In genomic region chr15:56244811-56245576, GRCh38 we compare ENCODE assay signal across 8 cellular contexts. TPM values are rescaled to one million over a fixed set of nuclear protein-coding genes. Genes with fewer than 3 reads are reported as not detected.
DNase-seq lines count a peak whose midpoint lies in the region; ATAC-seq and TF ChIP-seq lines count a peak whose summit lies in the region.

No MANE protein-coding gene starts in this region.

- H3K4me3 Mint-ChIP-seq in CD8-positive, alpha-beta memory T cell: peak overlapping the region; percentile 85 to 97 (median 94)

- no peaks in the 10 kb centered on the region for H3K27me3 ChIP-seq in CD8-positive, alpha-beta memory T cell (ENCODE audit: insufficient read depth, low read length, poor library complexity, severe bottlenecking)

- ATAC-seq in GM19397 (IDR thresholded peaks at IDR 0.05; ENCODE audit: unreplicated experiment): no peak
- ATAC-seq in GM18868 (IDR thresholded peaks at IDR 0.05; ENCODE audit: unreplicated experiment): no peak

- H3K27ac Mint-ChIP-seq in CD8-positive, alpha-beta memory T cell: peak overlapping the region; percentile 76 to 98 (median 90)

- H3K27me3 Mint-ChIP-seq in CD8-positive, alpha-beta memory T cell: no peaks in the 10 kb centered on the region

- H3K9me3 Mint-ChIP-seq in CD8-positive, alpha-beta memory T cell: no peaks in the 10 kb centered on the region

- CTCF ChIA-PET in CD8-positive, alpha-beta memory T cell (lab: Charles Lee): interaction anchor here (0.7 to 2.3 kb wide), 18 partner anchors 10 to 1048 kb away, joined by 3 to 6 read pairs (median 3); partner anchors contain the start of gene RSL24D1

- POLR2A ChIA-PET in CD8-positive, alpha-beta memory T cell (lab: Charles Lee): interaction anchor here (0.5 to 1.5 kb wide), 5 partner anchors 9 to 674 kb away, joined by 3 to 5 read pairs (median 3); partner anchors contain the start of gene TCF12

- DNase-seq in CD8-positive, alpha-beta memory T cell: peak in 4 of 5 donors; percentile 6 to 48 (median 18)
- DNase-seq in Kasumi-1 (lab: John Stamatoyannopoulos, UW) (peak; percentile 20 to 37), activated T-cell treated with anti-CD3 and anti-CD28 coated beads for 4 hours (peak; percentile 24), fibroblast of the aortic adventitia (ENCODE audit: low read depth) (peak; percentile 47), pons (ENCODE audit: low spot score) (peak; percentile 35), NCI-H2196 treated with DMSO at 0.1 percent for 48 hours (lab: John Stamatoyannopoulos, UW; ENCODE audit: unreplicated experiment) (no peak)

- peak overlapping the region; percentile 72 for H3K4me3 ChIP-seq in CD8-positive, alpha-beta memory T cell (ENCODE audit: low read length)
- peak overlapping the region; percentile 78 for H3K4me3 ChIP-seq in fibroblast of the aortic adventitia (ENCODE audit: low read depth, low read length)

- peaks cover 25% of the 10 kb centered on the region for H3K4me1 ChIP-seq in CD8-positive, alpha-beta memory T cell (ENCODE audit: insufficient read depth, low read length)

- H3K36me3 Mint-ChIP-seq in CD8-positive, alpha-beta memory T cell: peaks cover 0 to 11% (median 1%) of the 10 kb centered on the region in 3 donors

- H3K27ac ChIP-seq in CD8-positive, alpha-beta memory T cell (ENCODE audit: low read depth, low read length): peak overlapping the region; percentile 55

- H3K36me3 ChIP-seq in CD8-positive, alpha-beta memory T cell (ENCODE audit: insufficient read depth, low read length): no peaks in the 10 kb centered on the region

- TF ChIP-seq CTCF in fibroblast of the aortic adventitia (IDR thresholded peaks at IDR 0.05; ENCODE audit: insufficient read depth, low read length): no peak

- H3K4me1 Mint-ChIP-seq in CD8-positive, alpha-beta memory T cell: peaks cover 38 to 51% (median 44%) of the 10 kb centered on the region in 3 donors

- no peaks in the 10 kb centered on the region for H3K9me3 ChIP-seq in CD8-positive, alpha-beta memory T cell (ENCODE audit: low read length)

RNA-seq across cellular contexts. Expression of gene RFX7, which starts 1.3 kb away (rescaled TPM):
- total RNA-seq in CD8-positive, alpha-beta memory T cell: 10 to 100 TPM; 30.3 to 35.2 TPM
- 3.5 TPM for polyA plus RNA-seq in CD8-positive, alpha-beta memory T cell
- 4.1 and 9.5 TPM in 2 replicates for total RNA-seq in fibroblast of the aortic adventitia (ENCODE audit: low replicate concordance)
